ENCODE assay signal across 23 cellular contexts in genomic region chr11:94956963-94957362, GRCh38.
"Had no signal": no experiment of that assay in that cellular context is flagged by ENCODE, and none has a peak within 500 bp of the region (broad histone marks: within the 10 kb centered on the region; RNA-seq: fewer than 3 reads in every experiment).

No MANE protein-coding gene starts in this region.

- H3K36me3 ChIP-seq: ovary had no signal

- H3K27me3 Mint-ChIP-seq: stimulated activated naive B cell treated with anti-CD40 and anti-IgM and Interleukin-4, amounts not matched to agents 10 μg/mL and 1 μg/mL and 100 μg/mL, for 72 hours; stimulated activated naive CD8-positive, alpha-beta T cell treated with anti-CD3 and anti-CD28 coated beads, Interleukin-15, amount 100 ng/mL, for 72 hours had no signal

- H3K4me3 ChIP-seq: coronary artery, gastroesophageal sphincter, lung, mucosa of descending colon, ovary, right atrium auricular region, sigmoid colon, skin epidermis, thoracic aorta, transverse colon had no signal

- H3K9me3 ChIP-seq: gastroesophageal sphincter, mucosa of descending colon, ovary, right atrium auricular region, sigmoid colon, thoracic aorta, transverse colon had no signal

- H3K27me3 ChIP-seq: gastroesophageal sphincter, ovary, right atrium auricular region, sigmoid colon, transverse colon had no signal

- DNase-seq: effector CD8-positive, alpha-beta T cell; glutamatergic neuron; immature natural killer cell; left colon; left ventricle myocardium superior; mucosa of descending colon; naive thymus-derived CD8-positive, alpha-beta T cell; nucleus accumbens; ovary; sigmoid colon; stimulated activated CD4-positive, alpha-beta T cell treated with anti-CD3 and anti-CD28 coated beads, Interleukin-2, amount 100 ng/mL, for 24 hours; stimulated activated CD4-positive, alpha-beta T cell treated with anti-CD3 and anti-CD28 coated beads, Interleukin-4, amount 100 ng/mL, for 4 hours; stimulated activated naive B cell treated with anti-CD40 and anti-IgM and Interleukin-4, amounts not matched to agents 10 μg/mL and 1 μg/mL and 100 μg/mL, for 72 hours; stimulated activated naive CD8-positive, alpha-beta T cell treated with anti-CD3 and anti-CD28 coated beads, Interleukin-15, amount 100 ng/mL, for 72 hours; transverse colon had no signal

- H3K27ac Mint-ChIP-seq: immature natural killer cell; naive thymus-derived CD8-positive, alpha-beta T cell; stimulated activated naive B cell treated with anti-CD40 and anti-IgM and Interleukin-4, amounts not matched to agents 10 μg/mL and 1 μg/mL and 100 μg/mL, for 72 hours; stimulated activated naive CD8-positive, alpha-beta T cell treated with anti-CD3 and anti-CD28 coated beads, Interleukin-15, amount 100 ng/mL, for 72 hours had no signal

- H3K4me1 ChIP-seq: right atrium auricular region, sigmoid colon, transverse colon had no signal

- ATAC-seq: esophagus mucosa; gastroesophageal sphincter; left colon; left ventricle myocardium superior; mucosa of descending colon; naive thymus-derived CD8-positive, alpha-beta T cell; stimulated activated naive B cell treated with anti-CD40 and anti-IgM and Interleukin-4, amounts not matched to agents 10 μg/mL and 1 μg/mL and 100 μg/mL, for 72 hours; stimulated activated naive CD8-positive, alpha-beta T cell treated with anti-CD3 and anti-CD28 coated beads, Interleukin-15, amount 100 ng/mL, for 72 hours had no signal

- H3K9me3 Mint-ChIP-seq: immature natural killer cell; naive thymus-derived CD8-positive, alpha-beta T cell; neural crest cell; stimulated activated naive B cell treated with anti-CD40 and anti-IgM and Interleukin-4, amounts not matched to agents 10 μg/mL and 1 μg/mL and 100 μg/mL, for 72 hours; stimulated activated naive CD8-positive, alpha-beta T cell treated with anti-CD3 and anti-CD28 coated beads, Interleukin-15, amount 100 ng/mL, for 72 hours had no signal

- H3K4me3 Mint-ChIP-seq: immature natural killer cell; naive thymus-derived CD8-positive, alpha-beta T cell; neural crest cell; stimulated activated naive B cell treated with anti-CD40 and anti-IgM and Interleukin-4, amounts not matched to agents 10 μg/mL and 1 μg/mL and 100 μg/mL, for 72 hours; stimulated activated naive CD8-positive, alpha-beta T cell treated with anti-CD3 and anti-CD28 coated beads, Interleukin-15, amount 100 ng/mL, for 72 hours had no signal

- H3K4me1 Mint-ChIP-seq: immature natural killer cell; stimulated activated naive B cell treated with anti-CD40 and anti-IgM and Interleukin-4, amounts not matched to agents 10 μg/mL and 1 μg/mL and 100 μg/mL, for 72 hours; stimulated activated naive CD8-positive, alpha-beta T cell treated with anti-CD3 and anti-CD28 coated beads, Interleukin-15, amount 100 ng/mL, for 72 hours had no signal

- H3K27ac ChIP-seq: coronary artery, gastroesophageal sphincter, ovary, right atrium auricular region, sigmoid colon, skin epidermis, thoracic aorta, transverse colon had no signal
